Comparison of ENCODE assay signal across 8 cellular contexts in genomic region chr14:58244556-58245387, GRCh38. TPM values are rescaled to one million over a fixed set of nuclear protein-coding genes. Genes with fewer than 3 reads are reported as not detected.
DNase-seq lines count a peak whose midpoint lies in the region; ATAC-seq and TF ChIP-seq lines count a peak whose summit lies in the region.

PSMA3 (plus strand) TSS chr14:58244843; CDS start chr14:58244921, 78 bp downstream.

- WGBS in thymus, result under 1% methylated on average over 50 of the region's 50 CpGs

- H3K4me3 ChIP-seq in GM12864 (ENCODE audit: low read depth, low read length) (peak within 1 kb of the TSS; percentile 80), thymus (ENCODE audit: low read length) (peak within 1 kb of the TSS; percentile 57)

- peak within 1 kb of the TSS; percentile 85 for H3K4me3 Mint-ChIP-seq in osteocyte (ENCODE audit: unreplicated experiment)

- H3K4me1 Mint-ChIP-seq in osteocyte (ENCODE audit: unreplicated experiment), result peaks cover 42% of the 10 kb centered on the region

- peak; percentile 94 for ATAC-seq in HG02759 (IDR thresholded peaks at IDR 0.05; ENCODE audit: unreplicated experiment)

- H3K27ac ChIP-seq in thymus (ENCODE audit: low read depth), result peak within 1 kb of the TSS; percentile 93

- DNase-seq in GM12864 (ENCODE audit: low read depth) (peak; percentile 90), NCI-H1417 (lab: John Stamatoyannopoulos, UW) (peak; percentile 98 to 99 (median 98)), SW 1271 (lab: John Stamatoyannopoulos, UW) (peak; percentile 92 to 98), head of caudate nucleus (peak; percentile 93 to 99 (median 98)), osteocyte (ENCODE audit: extremely low spot score, unreplicated experiment) (peak; percentile 99)
- peak; percentile 98 for DNase-seq in activated naive CD8-positive, alpha-beta T cell treated with anti-CD3 and anti-CD28 coated beads, Interleukin-2, amount 50 U/mL, for 16 hours (ENCODE audit: low read depth, low spot score)

- no peaks in the 10 kb centered on the region for H3K27me3 Mint-ChIP-seq in osteocyte (ENCODE audit: unreplicated experiment)

- no peaks in the 10 kb centered on the region for H3K9me3 ChIP-seq in thymus (ENCODE audit: control insufficient read depth)

- no peaks in the 10 kb centered on the region for H3K9me3 Mint-ChIP-seq in osteocyte (ENCODE audit: unreplicated experiment)

- H3K4me1 ChIP-seq in thymus (ENCODE audit: control insufficient read depth, insufficient read depth, low read length), result no peaks in the 10 kb centered on the region

- peaks cover 6% of the 10 kb centered on the region for H3K36me3 ChIP-seq in thymus (ENCODE audit: control insufficient read depth, insufficient read depth)

- peaks cover 5% of the 10 kb centered on the region for H3K36me3 Mint-ChIP-seq in osteocyte (ENCODE audit: unreplicated experiment)

- no peaks in the 10 kb centered on the region for H3K27me3 ChIP-seq in thymus (ENCODE audit: control insufficient read depth, insufficient read depth)

- intact Hi-C loops in head of caudate nucleus (cut with DNase I), result loop anchor here (2.0 kb wide), 1 partner anchor 54 kb away; the partner anchor contains the start of gene ARID4A

- no peak for TF ChIP-seq CTCF in GM12864 (IDR thresholded peaks at IDR 0.05; ENCODE audit: low read depth, low read length, missing control alignments)
- TF ChIP-seq CTCF in osteocyte (IDR thresholded peaks at IDR 0.05), result no peak

- peak within 1 kb of the TSS; percentile 99 for H3K27ac Mint-ChIP-seq in osteocyte (ENCODE audit: unreplicated experiment)

RNA-seq across cellular contexts. Expression of gene PSMA3, which starts in this region (rescaled TPM):
- total RNA-seq in osteocyte, result 143 and 156 TPM in 2 replicates
- polyA plus RNA-seq in thymus, result 181 TPM

Comparison
In these comparisons a context has a peak if more than half of its experiments do, and no peak if none do; other contexts are left out.
1. Peak in every context shown above with its lines: DNase-seq, ATAC-seq, H3K4me3 ChIP-seq and H3K27ac ChIP-seq.